Comparison of ENCODE assay signal across 8 cellular contexts in genomic region chr11:12088047-12088481, GRCh38. TPM values are rescaled to one million over a fixed set of nuclear protein-coding genes. Genes with fewer than 3 reads are reported as not detected.
A peak's percentile ranks its signal among the peaks of the same experiment; 100 is the strongest.
DNase-seq lines count a peak whose midpoint lies in the region; ATAC-seq and TF ChIP-seq lines count a peak whose summit lies in the region.

No MANE protein-coding gene starts in this region.

- H3K9ac ChIP-seq in liver (ENCODE audit: low read depth in 1 of 2, low read length in 2 of 2): no peak overlapping the region

- peaks cover 5% of the 10 kb centered on the region for H3K27me3 Mint-ChIP-seq in endothelial cell (ENCODE audit: unreplicated experiment)

- H3K36me3 ChIP-seq in KOPT-K1 (ENCODE audit: insufficient read depth, low read length) (no peaks in the 10 kb centered on the region), brain microvascular endothelial cell (replicated peaks) (no peaks in the 10 kb centered on the region), liver (ENCODE audit: control insufficient read depth in 4 of 4, insufficient read depth in 3 of 4, low read depth in 1 of 4, low read length in 3 of 4) (no peaks in the 10 kb centered on the region)

- no peaks in the 10 kb centered on the region for H3K9me3 ChIP-seq in KOPT-K1 (ENCODE audit: insufficient read depth, low read length, poor library complexity, severe bottlenecking)
- no peaks in the 10 kb centered on the region for H3K9me3 ChIP-seq in liver (ENCODE audit: control insufficient read depth in 4 of 4, low read length in 3 of 4)

- 63% methylated on average over 7 of the region's 7 CpGs for WGBS in liver

- no peaks in the 10 kb centered on the region for H3K36me3 Mint-ChIP-seq in endothelial cell (ENCODE audit: low read depth, unreplicated experiment)

- H3K27ac ChIP-seq in KOPT-K1 (ENCODE audit: low read depth, low read length, poor library complexity, severe bottlenecking): peak overlapping the region; percentile 45
- H3K27ac ChIP-seq in brain microvascular endothelial cell: peak overlapping the region; percentile 99
- no peak overlapping the region for H3K27ac ChIP-seq in liver (ENCODE audit: low read depth in 1 of 2, low read length in 2 of 2)

- H3K4me3 ChIP-seq in brain microvascular endothelial cell (ENCODE audit: low read depth, low read length): no peak overlapping the region
- H3K4me3 ChIP-seq in liver (ENCODE audit: low read depth in 1 of 3, low read length in 3 of 3): no peak overlapping the region

- ATAC-seq in GM18873 (IDR thresholded peaks at IDR 0.05; ENCODE audit: low FRiP score, unreplicated experiment) (no peak), HG02970 (IDR thresholded peaks at IDR 0.05; ENCODE audit: low FRiP score, unreplicated experiment) (no peak), GM18519 (IDR thresholded peaks at IDR 0.05; ENCODE audit: low FRiP score, unreplicated experiment) (no peak)

- peak; percentile 60 to 65 for TF ChIP-seq RAD21 in liver (IDR thresholded peaks at IDR 0.05)

- no peaks in the 10 kb centered on the region for H3K27me3 ChIP-seq in brain microvascular endothelial cell (replicated peaks)
- H3K27me3 ChIP-seq in liver (ENCODE audit: control insufficient read depth in 4 of 4, insufficient read depth in 4 of 4, low read length in 3 of 4): no peaks in the 10 kb centered on the region

- in situ Hi-C loops in brain microvascular endothelial cell (cut with HindIII; ENCODE audit: low pct_ligation_motif_present, low sequenced_read_pairs): no loop called here

- no peak for DNase-seq in AG09319 (ENCODE audit: extremely low read depth, low read depth)
- peak; percentile 84 for DNase-seq in brain microvascular endothelial cell
- no peak for DNase-seq in endothelial cell (ENCODE audit: low spot score)

- H3K4me3 Mint-ChIP-seq in endothelial cell (ENCODE audit: unreplicated experiment): no peak overlapping the region

- H3K9me3 Mint-ChIP-seq in endothelial cell (ENCODE audit: unreplicated experiment): no peaks in the 10 kb centered on the region

- H3K4me1 Mint-ChIP-seq in endothelial cell (ENCODE audit: unreplicated experiment): peaks cover 58% of the 10 kb centered on the region

- TF ChIP-seq CTCF in AG09319 (IDR thresholded peaks at IDR 0.05; ENCODE audit: low read depth, low read length) (peak; percentile 31), brain microvascular endothelial cell (IDR thresholded peaks at IDR 0.05; ENCODE audit: low read depth, low read length, missing control alignments) (peak; percentile 66), liver (IDR thresholded peaks at IDR 0.05; ENCODE audit: low read depth, low read length, missing input control) (peak; percentile 10), endothelial cell (IDR thresholded peaks at IDR 0.05; ENCODE audit: unreplicated experiment) (no peak)

- H3K4me1 ChIP-seq in liver (ENCODE audit: control insufficient read depth in 4 of 4, insufficient read depth in 4 of 4, low read length in 3 of 4): peaks cover 2 to 29% (median 11%) of the 10 kb centered on the region in 4 donors

- no peak overlapping the region for H3K27ac Mint-ChIP-seq in endothelial cell (ENCODE audit: unreplicated experiment)

TF ChIP-seq in liver, 16 proteins besides CTCF, POLR2A, EP300 and RAD21:
- TF ChIP-seq FOXA2 (IDR thresholded peaks at IDR 0.05): no peak
- TF ChIP-seq NR2F2 (IDR thresholded peaks at IDR 0.05): no peak
- no peak for TF ChIP-seq ATF3 (IDR thresholded peaks at IDR 0.05)
- TF ChIP-seq HNF4G (IDR thresholded peaks at IDR 0.05): no peak
- no peak for TF ChIP-seq JUND (IDR thresholded peaks at IDR 0.05)

RNA-seq across cellular contexts. Expression of gene MICAL2, which starts 22.3 kb away (rescaled TPM):
- total RNA-seq in liver (100 to 1,000 TPM in 1 of 2 donors, 10 to 100 TPM in 1; 65.6 to 113 TPM), endothelial cell (ENCODE audit: unreplicated experiment) (21.7 TPM)
- 10 to 100 TPM; 17.5 to 20.3 TPM for polyA plus RNA-seq in liver

Comparison
In these comparisons a context has a peak if more than half of its experiments do, and no peak if none do; other contexts are left out.
1. H3K27ac ChIP-seq: peak in KOPT-K1 (single experiment) and brain microvascular endothelial cell (single experiment); none in liver (0 of 2).